ENCODE assay signal across 24 cellular contexts in genomic region chr9:90783964-90784363, GRCh38. TPM values are rescaled to one million over a fixed set of nuclear protein-coding genes. Genes with fewer than 3 reads are reported as not detected.
A peak's percentile ranks its signal among the peaks of the same experiment; 100 is the strongest.
DNase-seq lines count a peak whose midpoint lies in the region; ATAC-seq, FAIRE-seq and TF ChIP-seq lines count a peak whose summit lies in the region.
"Had no signal": no experiment of that assay in that cellular context is flagged by ENCODE, and none has a peak within 500 bp of the region (broad histone marks: within the 10 kb centered on the region; RNA-seq: fewer than 3 reads in every experiment).

No MANE protein-coding gene starts in this region.

- in situ Hi-C loops in gastrocnemius medialis (cut with MboI; ENCODE audit: low sequenced_read_pairs in 4 of 4) = no loop called here

- H3K4me3 ChIP-seq in GM23338 = no peak overlapping the region
- no peak overlapping the region for H3K4me3 ChIP-seq in MM.1S (ENCODE audit: low read length)
- H3K4me3 ChIP-seq in body of pancreas = no peak overlapping the region
- H3K4me3 ChIP-seq in pancreas = no peak overlapping the region
- no peak overlapping the region for H3K4me3 ChIP-seq in right atrium auricular region
- H3K4me3 ChIP-seq in gastrocnemius medialis = no peak overlapping the region
- H3K4me3 ChIP-seq: GM12878 had no signal

- FAIRE-seq in pancreas (lab: Jason Lieb, UNC) = no peak
- FAIRE-seq: GM12878, HTR-8/SVneo had no signal

- H3K36me3 ChIP-seq in GM23338 (ENCODE audit: insufficient read depth) (no peaks in the 10 kb centered on the region), MM.1S (replicated peaks; ENCODE audit: insufficient read depth, low read length) (no peaks in the 10 kb centered on the region), body of pancreas (replicated peaks in 1 of 2; ENCODE audit: insufficient read depth in 1 of 2, low read depth in 2 of 2) (no peaks in the 10 kb centered on the region), pancreas (no peaks in the 10 kb centered on the region), right atrium auricular region (no peaks in the 10 kb centered on the region), gastrocnemius medialis (no peaks in the 10 kb centered on the region)
- H3K36me3 ChIP-seq: BE2C had no signal

- 0 out of 3 replicates have a peak overlapping the region, but pooled peaks have one; percentile 23 for H3K4me3 Mint-ChIP-seq in GM23338
- no peak overlapping the region for H3K4me3 Mint-ChIP-seq in T-helper 2 cell treated with Interferon-gamma antibody and Interleukin-4, amounts not matched to agents 5 μg/mL and 100 μg/mL, for 36 hours
- H3K4me3 Mint-ChIP-seq: CD4-positive, CD25-positive, alpha-beta regulatory T cell; CD8-positive, alpha-beta memory T cell; IgD-negative memory B cell had no signal

- TF ChIP-seq CTCF in GM23338 (conservative IDR thresholded peaks at IDR 0.05; ENCODE audit: low read depth in 2 of 2) (no peak), MM.1S (IDR thresholded peaks at IDR 0.05; ENCODE audit: low read length) (no peak), body of pancreas (IDR thresholded peaks at IDR 0.05) (no peak), pancreas (IDR thresholded peaks at IDR 0.05) (no peak), right atrium auricular region (IDR thresholded peaks at IDR 0.05) (no peak), gastrocnemius medialis (IDR thresholded peaks at IDR 0.05 in 4 of 5, conservative IDR thresholded peaks at IDR 0.05 in 1 of 5) (no peak)

- WGBS in body of pancreas, 2 donors = 16 to 24% methylated on average over 8 of the region's 8 CpGs
- WGBS in pancreas, 2 donors = 18 to 19% methylated on average over 8 of the region's 8 CpGs

- H3K27me3 ChIP-seq in GM23338 (ENCODE audit: insufficient read depth) (no peaks in the 10 kb centered on the region), MM.1S (replicated peaks; ENCODE audit: insufficient read depth, low read length) (no peaks in the 10 kb centered on the region), body of pancreas (no peaks in the 10 kb centered on the region), pancreas (no peaks in the 10 kb centered on the region), right atrium auricular region (no peaks in the 10 kb centered on the region), gastrocnemius medialis (no peaks in the 10 kb centered on the region)

- H3K36me3 Mint-ChIP-seq in GM23338 (ENCODE audit: low read depth) = no peaks in the 10 kb centered on the region
- no peaks in the 10 kb centered on the region for H3K36me3 Mint-ChIP-seq in T-helper 2 cell treated with Interferon-gamma antibody and Interleukin-4, amounts not matched to agents 5 μg/mL and 100 μg/mL, for 36 hours (ENCODE audit: low read depth)
- H3K36me3 Mint-ChIP-seq: CD4-positive, CD25-positive, alpha-beta regulatory T cell; CD8-positive, alpha-beta memory T cell; IgD-negative memory B cell had no signal

- peaks cover 6% of the 10 kb centered on the region for H3K27me3 Mint-ChIP-seq in GM23338 (ENCODE audit: insufficient read depth, low read depth, poor library complexity)
- H3K27me3 Mint-ChIP-seq in T-helper 2 cell treated with Interferon-gamma antibody and Interleukin-4, amounts not matched to agents 5 μg/mL and 100 μg/mL, for 36 hours (ENCODE audit: low read depth) = peaks cover 14% of the 10 kb centered on the region
- H3K27me3 Mint-ChIP-seq: IgD-negative memory B cell had no signal

- peaks cover 40% of the 10 kb centered on the region for H3K4me1 Mint-ChIP-seq in GM23338
- H3K4me1 Mint-ChIP-seq in T-helper 2 cell treated with Interferon-gamma antibody and Interleukin-4, amounts not matched to agents 5 μg/mL and 100 μg/mL, for 36 hours (ENCODE audit: low read depth) = no peaks in the 10 kb centered on the region
- H3K4me1 Mint-ChIP-seq: CD8-positive, alpha-beta memory T cell had no signal

- H3K4me2 ChIP-seq in GM23338 (peak overlapping the region; percentile 4; the same call in 1 of the 2 replicates), MM.1S (ENCODE audit: low read depth, low read length) (no peak overlapping the region)

- H3K9me3 Mint-ChIP-seq in GM23338 = no peaks in the 10 kb centered on the region
- H3K9me3 Mint-ChIP-seq in T-helper 2 cell treated with Interferon-gamma antibody and Interleukin-4, amounts not matched to agents 5 μg/mL and 100 μg/mL, for 36 hours = no peaks in the 10 kb centered on the region
- H3K9me3 Mint-ChIP-seq: CD8-positive, alpha-beta memory T cell; IgD-negative memory B cell had no signal

- no peak for ATAC-seq in GM23338
- ATAC-seq in body of pancreas = peak; percentile 30
- peak in 3 of 4 donors; percentile 40 to 66 (median 54) for ATAC-seq in pancreas
- no peak for ATAC-seq in gastrocnemius medialis
- ATAC-seq: GM12878 had no signal

- no peak overlapping the region for H3K27ac ChIP-seq in GM23338 (ENCODE audit: low read depth)
- no peak overlapping the region for H3K27ac ChIP-seq in MM.1S (ENCODE audit: low read length)
- H3K27ac ChIP-seq in body of pancreas = peak overlapping the region in 1 of 4 donors; percentile 26
- no peak overlapping the region for H3K27ac ChIP-seq in pancreas
- no peak overlapping the region for H3K27ac ChIP-seq in right atrium auricular region
- no peak overlapping the region for H3K27ac ChIP-seq in gastrocnemius medialis

- H2AFZ ChIP-seq in GM23338 (no peak overlapping the region), MM.1S (ENCODE audit: low read length) (no peak overlapping the region)

- H3K79me2 ChIP-seq in GM23338 (replicated peaks; ENCODE audit: insufficient read depth) = no peaks in the 10 kb centered on the region
- no peaks in the 10 kb centered on the region for H3K79me2 ChIP-seq in MM.1S (ENCODE audit: low read length)

- H3F3A ChIP-seq in GM23338 (replicated peaks; ENCODE audit: low read depth) = no peaks in the 10 kb centered on the region
- H3F3A ChIP-seq in MM.1S (ENCODE audit: insufficient read depth, low read length) = no peaks in the 10 kb centered on the region

- H3K4me1 ChIP-seq in GM23338 (ENCODE audit: insufficient read depth) = peaks cover 39% of the 10 kb centered on the region
- no peaks in the 10 kb centered on the region for H3K4me1 ChIP-seq in MM.1S (ENCODE audit: low read length)
- peaks cover 13% of the 10 kb centered on the region for H3K4me1 ChIP-seq in body of pancreas
- H3K4me1 ChIP-seq in pancreas = peaks cover 0 to 8% (median 7%) of the 10 kb centered on the region in 3 donors
- H3K4me1 ChIP-seq in right atrium auricular region = no peaks in the 10 kb centered on the region
- H3K4me1 ChIP-seq in gastrocnemius medialis = no peaks in the 10 kb centered on the region
- H3K4me1 ChIP-seq: BE2C had no signal

- no peak overlapping the region for H3K9ac ChIP-seq in MM.1S (ENCODE audit: low read length)

- intact Hi-C loops in body of pancreas (cut with DNase I) (no loop called here), pancreas (cut with DNase I) (no loop called here), gastrocnemius medialis (cut with DNase I; ENCODE audit: low total_unique reads) (no loop called here)

- no peak for TF ChIP-seq POLR2A in body of pancreas (IDR thresholded peaks at IDR 0.05)
- TF ChIP-seq POLR2A in gastrocnemius medialis (IDR thresholded peaks at IDR 0.05) = no peak

- no peaks in the 10 kb centered on the region for H3K9me3 ChIP-seq in MM.1S (replicated peaks; ENCODE audit: insufficient read depth, low read length)
- H3K9me3 ChIP-seq in body of pancreas = no peaks in the 10 kb centered on the region
- no peaks in the 10 kb centered on the region for H3K9me3 ChIP-seq in pancreas
- no peaks in the 10 kb centered on the region for H3K9me3 ChIP-seq in right atrium auricular region
- H3K9me3 ChIP-seq in gastrocnemius medialis = no peaks in the 10 kb centered on the region
- H3K9me3 ChIP-seq: BE2C had no signal

- no peaks in the 10 kb centered on the region for H4K20me1 ChIP-seq in GM23338 (replicated peaks; ENCODE audit: insufficient read depth)
- no peaks in the 10 kb centered on the region for H4K20me1 ChIP-seq in MM.1S (ENCODE audit: insufficient read depth, low read length)

- H3K9me2 ChIP-seq in GM23338 (ENCODE audit: insufficient read depth) (no peaks in the 10 kb centered on the region), MM.1S (replicated peaks; ENCODE audit: insufficient read depth, low read length) (no peaks in the 10 kb centered on the region)

- peak overlapping the region; percentile 41 for H3K27ac Mint-ChIP-seq in GM23338
- H3K27ac Mint-ChIP-seq in T-helper 2 cell treated with Interferon-gamma antibody and Interleukin-4, amounts not matched to agents 5 μg/mL and 100 μg/mL, for 36 hours = no peak overlapping the region
- H3K27ac Mint-ChIP-seq: CD4-positive, CD25-positive, alpha-beta regulatory T cell; CD8-positive, alpha-beta memory T cell had no signal

- no peak for DNase-seq in GM23338 (ENCODE audit: low spot score)
- DNase-seq in MM.1S = peak; percentile 4
- no peak for DNase-seq in body of pancreas
- DNase-seq in pancreas = no peak
- no peak for DNase-seq in right atrium auricular region (ENCODE audit: low spot score)
- DNase-seq in gastrocnemius medialis = no peak
- no peak for DNase-seq in GOT3 (lab: John Stamatoyannopoulos, UW)
- no peak for DNase-seq in T-helper 2 cell treated with Interferon-gamma antibody and Interleukin-4, amounts not matched to agents 5 μg/mL and 100 μg/mL, for 36 hours (ENCODE audit: low spot score)
- DNase-seq: ACHN; BE2C; C1 segment of cervical spinal cord; CD4-positive, CD25-positive, alpha-beta regulatory T cell; CD8-positive, alpha-beta memory T cell; COR-L47; DMS 273 treated with DMSO at 0.1 percent for 48 hours; DMS53; DND-41; EL; KBM-7 had no signal

TF ChIP-seq in GM23338, 12 proteins besides CTCF, POLR2A, EP300 and RAD21:
- TF ChIP-seq JUNB (IDR thresholded peaks at IDR 0.05; ENCODE audit: unreplicated experiment) = no peak
- TF ChIP-seq ZNF114 (CRISPR knock-in tag; IDR thresholded peaks at IDR 0.05) = no peak
- TF ChIP-seq ZNF331 (CRISPR knock-in tag; IDR thresholded peaks at IDR 0.05; ENCODE audit: low read depth) = no peak
- no peak for TF ChIP-seq ETS1 (IDR thresholded peaks at IDR 0.05)
- TF ChIP-seq POLR2AphosphoS5 (IDR thresholded peaks at IDR 0.05; ENCODE audit: low read depth) = no peak
- TF ChIP-seq CREB1 (CRISPR knock-in tag; IDR thresholded peaks at IDR 0.05; ENCODE audit: low read depth) = no peak
- TF ChIP-seq NANOG (IDR thresholded peaks at IDR 0.05; ENCODE audit: borderline replicate concordance) = no peak
TF ChIP-seq in GM23338: peak in this region for 0.

RNA-seq across cellular contexts. Expression of gene SYK, which starts 17.7 kb away (rescaled TPM):
- total RNA-seq in GM23338 (2014; rRNA removed; shearing (Covaris generic)) = 5.4 and 5.8 TPM in 2 replicates
- polyA plus RNA-seq in GM23338 (2016; fragmentation: Nextera tagmentation; extraction: Ambion mirVana) = 1.5 and 2.2 TPM in 2 replicates
- total RNA-seq in body of pancreas = 10 to 100 TPM; 10.5 to 11.2 TPM
- 10 to 100 TPM in 5 of 6 donors, 1 to 10 TPM in 1; 9.7 to 41.1 (median 12.8) TPM for total RNA-seq in pancreas
- polyA plus RNA-seq in pancreas = 1 to 10 TPM; 5.5 to 6.4 TPM
- 1 to 10 TPM; 3.4 to 6.3 TPM for total RNA-seq in right atrium auricular region
- total RNA-seq in gastrocnemius medialis = 1 to 10 TPM in 3 of 4 donors, under 1 TPM in 1; 0.53 to 3.3 (median 2.0) TPM
- total RNA-seq: A172, G401 had no signal

Comparison
In these comparisons a context has a peak if more than half of its experiments do, and no peak if none do; other contexts are left out.
1. ATAC-seq: peak in body of pancreas (single experiment) and pancreas (3 of 4); none in GM23338 (single experiment) and gastrocnemius medialis (0 of 2).